ENCODE assay signal across 17 cellular contexts in the genomic region with DNA sequence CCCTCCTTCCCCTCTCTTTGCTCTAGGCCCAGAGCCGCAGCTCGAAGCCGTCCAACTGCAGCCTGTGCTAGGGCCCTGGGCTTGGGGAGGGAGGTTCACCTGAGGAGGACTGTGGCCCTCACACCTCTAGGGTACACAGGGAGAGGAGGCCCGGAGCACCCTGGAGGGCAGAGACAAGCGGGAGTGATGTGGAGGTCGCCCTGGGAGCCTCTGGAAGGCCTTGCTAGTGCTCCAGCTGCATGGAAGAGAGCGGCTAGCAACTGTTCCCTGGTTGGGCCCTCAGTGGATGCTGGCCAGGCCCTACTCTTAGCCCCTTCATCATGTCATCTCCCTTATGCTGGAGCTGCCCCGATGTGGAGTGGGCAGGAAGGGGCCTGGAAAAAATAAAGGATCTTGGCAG. TPM values are rescaled to one million over a fixed set of nuclear protein-coding genes. Genes with fewer than 3 reads are reported as not detected.
A peak's percentile ranks its signal among the peaks of the same experiment; 100 is the strongest.
DNase-seq lines count a peak whose midpoint lies in the region; ATAC-seq, FAIRE-seq and TF ChIP-seq lines count a peak whose summit lies in the region.
"Had no signal": no experiment of that assay in that cellular context is flagged by ENCODE, and none has a peak within 500 bp of the region (broad histone marks: within the 10 kb centered on the region; RNA-seq: fewer than 3 reads in every experiment).

No MANE protein-coding gene starts in this region.

- no peak for DNase-seq in activated CD4-positive, alpha-beta T cell treated with anti-CD3 and anti-CD28 coated beads for 36 hours
- DNase-seq in activated CD4-positive, alpha-beta T cell treated with anti-CD3 and anti-CD28 coated beads for 1 hour, result no peak
- DNase-seq in Karpas-422, result peak; percentile 5
- no peak for DNase-seq in K562 (ENCODE audit: extremely low read depth in 1 of 4, low spot score in 3 of 4)
- DNase-seq in sigmoid colon, result peak; percentile 63
- DNase-seq in NCI-H1930 (lab: John Stamatoyannopoulos, UW), result no peak
- DNase-seq in AG08396 (ENCODE audit: low spot score), result no peak
- DNase-seq in NOMO-1 treated with DMSO at 0.1 percent for 48 hours (lab: John Stamatoyannopoulos, UW; ENCODE audit: unreplicated experiment), result no peak
- DNase-seq: activated T-cell treated with anti-CD3 and anti-CD28 coated beads for 4 hours, aorta, NCI-H69 had no signal

- H3K4me2 ChIP-seq in Karpas-422 (ENCODE audit: low read depth, low read length, poor library complexity, severe bottlenecking) (no peak overlapping the region), K562 (ENCODE audit: insufficient read depth, low read length) (no peak overlapping the region)
- H3K4me2 ChIP-seq: A549, GM23338 had no signal

- TF ChIP-seq RAD21 in K562 (CRISPR knock-in tag; conservative IDR thresholded peaks at IDR 0.05 in 1 of 2, IDR thresholded peaks at IDR 0.05 in 1 of 2), result no peak

- H3K27ac ChIP-seq in Karpas-422 (ENCODE audit: low read length) (no peak overlapping the region), K562 (ENCODE audit: extremely low read depth, low read depth, low read length) (no peak overlapping the region), sigmoid colon (no peak overlapping the region)
- H3K27ac ChIP-seq: A549, right atrium auricular region had no signal

- H3K9me3 ChIP-seq in Karpas-422 (ENCODE audit: low read length) (peaks cover 6% of the 10 kb centered on the region), K562 (replicated peaks; ENCODE audit: control insufficient read depth, insufficient read depth, low read depth, low read length) (0 out of 2 replicates have a peak, but pooled peaks cover 2% of the 10 kb centered on the region), sigmoid colon (no peaks in the 10 kb centered on the region)
- H3K9me3 ChIP-seq: right atrium auricular region, tibial nerve had no signal

- intact Hi-C loops in activated CD4-positive, alpha-beta T cell treated with anti-CD3 and anti-CD28 coated beads for 36 hours (cut with DNase I, micrococcal nuclease), result loop anchor here in 1 of 2 experiments (5.0 kb wide), 1 partner anchor 333 kb away; a partner anchor contains a TSS
- intact Hi-C loops in K562 (cut with micrococcal nuclease) (no loop called here), sigmoid colon (cut with DNase I) (no loop called here)

- WGBS in K562 (ENCODE audit: insufficient coverage, low coverage, missing lambda C conversion rate), result 100% methylated on average over 3 of the region's 8 CpGs
- 87 to 93% methylated on average over 8 of the region's 8 CpGs for WGBS in sigmoid colon, 2 donors

- peaks cover 3% of the 10 kb centered on the region for H3K9me3 Mint-ChIP-seq in activated CD4-positive, alpha-beta T cell treated with anti-CD3 and anti-CD28 coated beads for 36 hours (ENCODE audit: low read depth)

- H2AFZ ChIP-seq in Karpas-422 (ENCODE audit: low read length), result no peak overlapping the region
- no peak overlapping the region for H2AFZ ChIP-seq in K562 (ENCODE audit: low read depth, low read length)
- H2AFZ ChIP-seq: GM23338 had no signal

- H3K9me2 ChIP-seq in Karpas-422 (replicated peaks; ENCODE audit: insufficient read depth, low read length), result no peaks in the 10 kb centered on the region

- peaks cover 35% of the 10 kb centered on the region for H3K36me3 Mint-ChIP-seq in activated CD4-positive, alpha-beta T cell treated with anti-CD3 and anti-CD28 coated beads for 36 hours (ENCODE audit: low read depth)

- H3K79me2 ChIP-seq in Karpas-422 (ENCODE audit: low read length) (no peaks in the 10 kb centered on the region), K562 (ENCODE audit: control insufficient read depth, insufficient read depth, low read length) (no peaks in the 10 kb centered on the region)

- BruUV-seq in K562 (replicated peaks; lab: Mats Ljungman, UMichigan), result no TSS peak

- H3K9ac ChIP-seq in Karpas-422 (ENCODE audit: low read length), result no peak overlapping the region
- H3K9ac ChIP-seq in K562 (ENCODE audit: insufficient read depth in 1 of 2, low read depth in 2 of 2, low read length in 2 of 2), result peak overlapping the region in 1 of 2 experiments; percentile 42; a peak in 1 of 4 replicates

- H3K4me3 ChIP-seq in Karpas-422 (ENCODE audit: low read length) (no peak overlapping the region), K562 (no peak overlapping the region), sigmoid colon (no peak overlapping the region)
- H3K4me3 ChIP-seq: A549, GM23338, right atrium auricular region, tibial nerve had no signal

- no peaks in the 10 kb centered on the region for H3K27me3 Mint-ChIP-seq in activated CD4-positive, alpha-beta T cell treated with anti-CD3 and anti-CD28 coated beads for 36 hours

- FAIRE-seq in K562 (lab: Jason Lieb, UNC), result no peak
- FAIRE-seq: A549 had no signal

- TF ChIP-seq CTCF in K562 (IDR thresholded peaks at IDR 0.05 in 2 of 3, conservative IDR thresholded peaks at IDR 0.05 in 1 of 3; ENCODE audit: insufficient read depth in 2 of 3, low read depth in 1 of 3, low read length in 3 of 3) (no peak), sigmoid colon (IDR thresholded peaks at IDR 0.05) (no peak)

- CTCF ChIA-PET in activated CD4-positive, alpha-beta T cell treated with anti-CD3 and anti-CD28 coated beads for 36 hours (lab: Charles Lee), result interaction anchor here (0.8 to 1.2 kb wide), 5 partner anchors 14 to 55 kb away, joined by 3 to 6 read pairs (median 4); no protein-coding TSS in a partner anchor
- CTCF ChIA-PET in K562 (lab: Yijun Ruan, JAX; ENCODE audit: low intra/inter-chr PET ratio), result no interaction called here

- no peak for ATAC-seq in activated CD4-positive, alpha-beta T cell treated with anti-CD3 and anti-CD28 coated beads for 36 hours
- ATAC-seq in K562, result no peak
- ATAC-seq: A549, GM23338, Panc1, WTC11 had no signal

- no peak overlapping the region for H3K4me3 Mint-ChIP-seq in activated CD4-positive, alpha-beta T cell treated with anti-CD3 and anti-CD28 coated beads for 36 hours
- H3K4me3 Mint-ChIP-seq: GM23338 had no signal

- TF ChIP-seq EP300 in K562 (IDR thresholded peaks at IDR 0.05; ENCODE audit: low read length) (no peak), sigmoid colon (IDR thresholded peaks at IDR 0.05) (no peak)

- H3K4me1 Mint-ChIP-seq in activated CD4-positive, alpha-beta T cell treated with anti-CD3 and anti-CD28 coated beads for 36 hours, result peaks cover 37% of the 10 kb centered on the region

- TF ChIP-seq POLR2A in K562 (conservative IDR thresholded peaks at IDR 0.05) (no peak), sigmoid colon (IDR thresholded peaks at IDR 0.05) (no peak)

- H3K27me3 ChIP-seq in Karpas-422 (ENCODE audit: low read length) (no peaks in the 10 kb centered on the region), K562 (ENCODE audit: control insufficient read depth in 2 of 2, insufficient read depth in 2 of 2, low read length in 2 of 2) (no peaks in the 10 kb centered on the region), sigmoid colon (no peaks in the 10 kb centered on the region)
- H3K27me3 ChIP-seq: right atrium auricular region, tibial nerve had no signal

- peak overlapping the region; percentile 75 for H3K27ac Mint-ChIP-seq in activated CD4-positive, alpha-beta T cell treated with anti-CD3 and anti-CD28 coated beads for 36 hours
- H3K27ac Mint-ChIP-seq: GM23338, WTC11 had no signal

- H3K4me1 ChIP-seq in Karpas-422 (ENCODE audit: low read length) (peaks cover 16% of the 10 kb centered on the region), K562 (replicated peaks in 1 of 2; ENCODE audit: control insufficient read depth in 2 of 2, insufficient read depth in 2 of 2, low read length in 2 of 2) (peaks cover 16 to 17% of the 10 kb centered on the region in 2 experiments; a peak in 4 of 5 replicates), sigmoid colon (peaks cover 0 to 22% (median 19%) of the 10 kb centered on the region in 4 donors)

- H4K20me1 ChIP-seq in Karpas-422 (ENCODE audit: insufficient read depth, low read depth, low read length) (no peaks in the 10 kb centered on the region), K562 (replicated peaks; ENCODE audit: control insufficient read depth, insufficient read depth, low read length) (peaks cover 11% of the 10 kb centered on the region; the same call in 1 of the 2 replicates)

- in situ Hi-C loops in K562 (cut with MboI), result loop anchor here (5.0 kb wide), 1 partner anchor 37 kb away; a partner anchor contains a TSS

- POLR2A ChIA-PET in activated CD4-positive, alpha-beta T cell treated with anti-CD3 and anti-CD28 coated beads for 36 hours (lab: Charles Lee), result interaction anchor here (0.9 kb wide), 1 partner anchor 10 kb away, joined by 3 read pairs; a partner anchor contains a TSS
- POLR2A ChIA-PET in K562 (lab: Yijun Ruan, JAX), result interaction anchor here (0.7 kb wide), 1 partner anchor 38 kb away, joined by 3 read pairs; no protein-coding TSS in a partner anchor

- H3K9me1 ChIP-seq in K562 (ENCODE audit: control insufficient read depth, insufficient read depth, low read length), result no peaks in the 10 kb centered on the region

- H3K36me3 ChIP-seq in Karpas-422 (ENCODE audit: insufficient read depth, low read length) (peaks cover 23% of the 10 kb centered on the region), K562 (ENCODE audit: control insufficient read depth, insufficient read depth, low read length) (peaks cover 63% of the 10 kb centered on the region; the same call in 2 of the 3 replicates), sigmoid colon (peaks cover 9 to 55% (median 31%) of the 10 kb centered on the region in 4 donors)

RNA-seq across cellular contexts. Expression of a gene that starts 2.7 kb away (rescaled TPM):
- total RNA-seq in activated CD4-positive, alpha-beta T cell treated with anti-CD3 and anti-CD28 coated beads for 36 hours, result 10 to 100 TPM; 21.5 to 27.6 TPM
- 28.0 and 37.6 TPM in 2 replicates for total RNA-seq in Karpas-422 (2014; rRNA removed; shearing (Covaris generic); ENCODE audit: low replicate concordance)
- total RNA-seq in K562 (2011; cell fraction: chromatin; rRNA removed; ENCODE audit: low replicate concordance), result 42.0 and 82.9 TPM in 2 replicates
- total RNA-seq in K562 (2011; cell fraction: nucleolus; rRNA removed), result 50.0 and 55.0 TPM in 2 replicates
- total RNA-seq in K562 (2011; cell fraction: nucleoplasm; rRNA removed), result 42.8 and 47.7 TPM in 2 replicates
- total RNA-seq in K562 (2014; rRNA removed) (29.8 and 37.3 TPM in 2 replicates), K562 (2014; rRNA removed; fragmentation: Illumina TruSeq; extraction: Trizol) (10.1 and 16.5 TPM in 2 replicates), K562 (2015; rRNA removed; fragmentation: Illumina TruSeq; extraction: Trizol) (21.6 and 22.7 TPM in 2 replicates), K562 (2021) (28.2 and 31.4 TPM in 2 replicates), sigmoid colon (10 to 100 TPM; 26.9 to 55.8 (median 45.6) TPM)
- polyA plus RNA-seq in K562 (2011; rRNA removed) (26.1 and 30.9 TPM in 2 replicates), K562 (2014; fragmentation: Illumina TruSeq; extraction: Trizol) (28.9 and 33.0 TPM in 2 replicates), K562 (2014; fragmentation: Nextera tagmentation; extraction: Ambion mirVana) (10 to 100 TPM in 1 of 2 experiments, 1 to 10 TPM in 1; 9.9 to 14.6 TPM), K562 (2014; rRNA removed) (26.0 and 33.3 TPM in 2 replicates), sigmoid colon (100 to 1,000 TPM in 1 of 3 donors, 10 to 100 TPM in 2; 52.4 to 103 (median 95.5) TPM)
- 39.1 and 58.4 TPM in 2 replicates for polyA plus RNA-seq in K562 (2011; cell fraction: cytosol; rRNA removed)
- 115 and 124 TPM in 2 replicates for polyA plus RNA-seq in K562 (2011; cell fraction: nucleus; rRNA removed)
- polyA plus RNA-seq in K562 (2012), result 24.2 and 33.2 TPM in 2 replicates
- polyA minus RNA-seq in K562 (2011; rRNA and poly(A)+ RNA removed), result 17.4 and 22.6 TPM in 2 replicates
- 9.4 and 20.1 TPM in 2 replicates for polyA minus RNA-seq in K562 (2011; cell fraction: cytosol; rRNA and poly(A)+ RNA removed)
- polyA minus RNA-seq in K562 (2011; cell fraction: nucleus; rRNA and poly(A)+ RNA removed), result 21.3 and 28.5 TPM in 2 replicates

RNA-seq across cellular contexts. Expression of a gene that starts 9.5 kb away (rescaled TPM):
- total RNA-seq in activated CD4-positive, alpha-beta T cell treated with anti-CD3 and anti-CD28 coated beads for 36 hours, result 10 to 100 TPM; 18.2 to 21.9 TPM
- 14.3 and 28.4 TPM in 2 replicates for total RNA-seq in Karpas-422 (2014; rRNA removed; shearing (Covaris generic); ENCODE audit: low replicate concordance)
- 152 and 339 TPM in 2 replicates for total RNA-seq in K562 (2011; cell fraction: chromatin; rRNA removed; ENCODE audit: low replicate concordance)
- total RNA-seq in K562 (2011; cell fraction: nucleolus; rRNA removed), result 206 and 213 TPM in 2 replicates
- total RNA-seq in K562 (2011; cell fraction: nucleoplasm; rRNA removed), result 157 and 183 TPM in 2 replicates
- 19.1 and 25.7 TPM in 2 replicates for total RNA-seq in K562 (2014; rRNA removed)
- 15.2 and 16.8 TPM in 2 replicates for total RNA-seq in K562 (2014; rRNA removed; fragmentation: Illumina TruSeq; extraction: Trizol)
- 11.9 and 12.0 TPM in 2 replicates for total RNA-seq in K562 (2015; rRNA removed; fragmentation: Illumina TruSeq; extraction: Trizol)
- total RNA-seq in K562 (2021), result 29.2 and 31.6 TPM in 2 replicates
- polyA plus RNA-seq in K562 (2011; rRNA removed), result 21.0 and 45.8 TPM in 2 replicates
- polyA plus RNA-seq in K562 (2011; cell fraction: cytosol; rRNA removed), result 13.5 and 17.7 TPM in 2 replicates
- 163 and 210 TPM in 2 replicates for polyA plus RNA-seq in K562 (2011; cell fraction: nucleus; rRNA removed)
- 20.2 and 32.7 TPM in 2 replicates for polyA plus RNA-seq in K562 (2012)
- 26.6 and 29.8 TPM in 2 replicates for polyA plus RNA-seq in K562 (2014; fragmentation: Illumina TruSeq; extraction: Trizol)
- polyA plus RNA-seq in K562 (2014; fragmentation: Nextera tagmentation; extraction: Ambion mirVana), result 1 to 10 TPM; 3.7 to 8.1 TPM
- 13.6 and 15.1 TPM in 2 replicates for polyA plus RNA-seq in K562 (2014; rRNA removed)
- 29.0 and 38.1 TPM in 2 replicates for polyA minus RNA-seq in K562 (2011; rRNA and poly(A)+ RNA removed)
- polyA minus RNA-seq in K562 (2011; cell fraction: cytosol; rRNA and poly(A)+ RNA removed), result 13.9 and 14.4 TPM in 2 replicates
- 39.6 and 54.3 TPM in 2 replicates for polyA minus RNA-seq in K562 (2011; cell fraction: nucleus; rRNA and poly(A)+ RNA removed)
- total RNA-seq in sigmoid colon, result 10 to 100 TPM; 11.8 to 23.0 (median 16.1) TPM
- 10 to 100 TPM in 1 of 3 donors, 1 to 10 TPM in 1, not detected in 1; 4.8 to 39.3 TPM for polyA plus RNA-seq in sigmoid colon

RNA-seq across cellular contexts. Expression of a gene that starts 20.2 kb away (rescaled TPM):
- 10 to 100 TPM; 43.5 to 45.6 TPM for total RNA-seq in activated CD4-positive, alpha-beta T cell treated with anti-CD3 and anti-CD28 coated beads for 36 hours
- total RNA-seq in Karpas-422 (2014; rRNA removed; shearing (Covaris generic); ENCODE audit: low replicate concordance), result 16.6 and 25.9 TPM in 2 replicates
- 103 and 236 TPM in 2 replicates for total RNA-seq in K562 (2011; cell fraction: chromatin; rRNA removed; ENCODE audit: low replicate concordance)
- 186 and 188 TPM in 2 replicates for total RNA-seq in K562 (2011; cell fraction: nucleolus; rRNA removed)
- total RNA-seq in K562 (2011; cell fraction: nucleoplasm; rRNA removed), result 134 and 137 TPM in 2 replicates
- total RNA-seq in K562 (2014; rRNA removed) (23.5 and 36.3 TPM in 2 replicates), K562 (2014; rRNA removed; fragmentation: Illumina TruSeq; extraction: Trizol) (21.0 and 21.9 TPM in 2 replicates), K562 (2015; rRNA removed; fragmentation: Illumina TruSeq; extraction: Trizol) (13.9 and 19.3 TPM in 2 replicates), K562 (2021) (47.9 and 54.5 TPM in 2 replicates), sigmoid colon (10 to 100 TPM; 28.8 to 32.0 (median 29.8) TPM)
- polyA plus RNA-seq in K562 (2011; rRNA removed) (65.6 and 83.0 TPM in 2 replicates), K562 (2014; fragmentation: Illumina TruSeq; extraction: Trizol) (38.7 and 40.7 TPM in 2 replicates), K562 (2014; fragmentation: Nextera tagmentation; extraction: Ambion mirVana) (under 1 TPM; 0.25 to 0.60 TPM), K562 (2014; rRNA removed) (23.4 and 35.3 TPM in 2 replicates), sigmoid colon (10 to 100 TPM in 2 of 3 donors, 1 to 10 TPM in 1; 7.6 to 40.6 (median 10.2) TPM)
- polyA plus RNA-seq in K562 (2011; cell fraction: cytosol; rRNA removed), result 74.6 and 91.3 TPM in 2 replicates
- 134 and 138 TPM in 2 replicates for polyA plus RNA-seq in K562 (2011; cell fraction: nucleus; rRNA removed)
- 32.0 and 41.1 TPM in 2 replicates for polyA plus RNA-seq in K562 (2012)
- polyA minus RNA-seq in K562 (2011; rRNA and poly(A)+ RNA removed), result 62.1 and 74.2 TPM in 2 replicates
- polyA minus RNA-seq in K562 (2011; cell fraction: cytosol; rRNA and poly(A)+ RNA removed), result 54.0 and 62.6 TPM in 2 replicates
- 43.6 and 60.1 TPM in 2 replicates for polyA minus RNA-seq in K562 (2011; cell fraction: nucleus; rRNA and poly(A)+ RNA removed)

RNA-seq across cellular contexts. Expression of a gene that starts 20.4 kb away (rescaled TPM):
- total RNA-seq in activated CD4-positive, alpha-beta T cell treated with anti-CD3 and anti-CD28 coated beads for 36 hours, result 100 to 1,000 TPM; 140 to 166 TPM
- 159 and 230 TPM in 2 replicates for total RNA-seq in Karpas-422 (2014; rRNA removed; shearing (Covaris generic); ENCODE audit: low replicate concordance)
- total RNA-seq in K562 (2011; cell fraction: chromatin; rRNA removed; ENCODE audit: low replicate concordance), result 371 and 457 TPM in 2 replicates
- total RNA-seq in K562 (2011; cell fraction: nucleolus; rRNA removed), result 226 and 229 TPM in 2 replicates
- total RNA-seq in K562 (2011; cell fraction: nucleoplasm; rRNA removed), result 275 and 286 TPM in 2 replicates
- 40.7 and 41.5 TPM in 2 replicates for total RNA-seq in K562 (2014; rRNA removed)
- 22.5 and 26.3 TPM in 2 replicates for total RNA-seq in K562 (2014; rRNA removed; fragmentation: Illumina TruSeq; extraction: Trizol)
- total RNA-seq in K562 (2015; rRNA removed; fragmentation: Illumina TruSeq; extraction: Trizol), result 21.6 and 21.8 TPM in 2 replicates
- total RNA-seq in K562 (2021), result 36.3 and 43.5 TPM in 2 replicates
- polyA plus RNA-seq in K562 (2011; rRNA removed), result 47.0 and 86.3 TPM in 2 replicates
- polyA plus RNA-seq in K562 (2011; cell fraction: cytosol; rRNA removed), result 23.4 and 30.6 TPM in 2 replicates
- polyA plus RNA-seq in K562 (2011; cell fraction: nucleus; rRNA removed), result 325 and 530 TPM in 2 replicates
- 24.3 and 51.1 TPM in 2 replicates for polyA plus RNA-seq in K562 (2012)
- polyA plus RNA-seq in K562 (2014; fragmentation: Illumina TruSeq; extraction: Trizol), result 29.2 and 31.0 TPM in 2 replicates
- polyA plus RNA-seq in K562 (2014; fragmentation: Nextera tagmentation; extraction: Ambion mirVana), result 1 to 10 TPM; 3.1 to 3.9 TPM
- 49.0 and 60.6 TPM in 2 replicates for polyA plus RNA-seq in K562 (2014; rRNA removed)
- 28.8 and 55.2 TPM in 2 replicates for polyA minus RNA-seq in K562 (2011; rRNA and poly(A)+ RNA removed)
- 16.7 and 20.6 TPM in 2 replicates for polyA minus RNA-seq in K562 (2011; cell fraction: cytosol; rRNA and poly(A)+ RNA removed)
- 81.3 and 167 TPM in 2 replicates for polyA minus RNA-seq in K562 (2011; cell fraction: nucleus; rRNA and poly(A)+ RNA removed)
- 10 to 100 TPM; 28.1 to 52.6 (median 41.1) TPM for total RNA-seq in sigmoid colon
- 10 to 100 TPM in 1 of 3 donors, 1 to 10 TPM in 2; 9.0 to 36.9 (median 9.7) TPM for polyA plus RNA-seq in sigmoid colon

RNA-seq across cellular contexts. Expression of a gene that starts 31.2 kb away (rescaled TPM):
- 10 to 100 TPM; 58.8 to 70.1 TPM for total RNA-seq in activated CD4-positive, alpha-beta T cell treated with anti-CD3 and anti-CD28 coated beads for 36 hours
- total RNA-seq in Karpas-422 (2014; rRNA removed; shearing (Covaris generic); ENCODE audit: low replicate concordance), result 61.1 and 93.8 TPM in 2 replicates
- total RNA-seq in K562 (2011; cell fraction: chromatin; rRNA removed; ENCODE audit: low replicate concordance), result 69.1 and 138 TPM in 2 replicates
- total RNA-seq in K562 (2011; cell fraction: nucleolus; rRNA removed), result 103 and 107 TPM in 2 replicates
- 90.0 and 101 TPM in 2 replicates for total RNA-seq in K562 (2011; cell fraction: nucleoplasm; rRNA removed)
- total RNA-seq in K562 (2014; rRNA removed) (19.2 and 19.9 TPM in 2 replicates), K562 (2014; rRNA removed; fragmentation: Illumina TruSeq; extraction: Trizol) (13.2 and 16.0 TPM in 2 replicates), K562 (2015; rRNA removed; fragmentation: Illumina TruSeq; extraction: Trizol) (18.5 and 19.2 TPM in 2 replicates), K562 (2021) (32.1 TPM in 2 replicates), sigmoid colon (10 to 100 TPM; 37.3 to 48.2 (median 43.2) TPM)
- polyA plus RNA-seq in K562 (2011; rRNA removed) (40.1 and 40.6 TPM in 2 replicates), K562 (2014; fragmentation: Illumina TruSeq; extraction: Trizol) (20.5 and 22.1 TPM in 2 replicates), K562 (2014; fragmentation: Nextera tagmentation; extraction: Ambion mirVana) (10 to 100 TPM in 1 of 2 experiments, 1 to 10 TPM in 1; 4.9 to 22.6 TPM), K562 (2014; rRNA removed) (18.7 and 19.2 TPM in 2 replicates), sigmoid colon (10 to 100 TPM; 36.6 to 81.3 (median 43.5) TPM)
- polyA plus RNA-seq in K562 (2011; cell fraction: cytosol; rRNA removed), result 39.4 and 45.9 TPM in 2 replicates
- 94.6 and 99.4 TPM in 2 replicates for polyA plus RNA-seq in K562 (2011; cell fraction: nucleus; rRNA removed)
- polyA plus RNA-seq in K562 (2012), result 23.0 and 32.5 TPM in 2 replicates
- polyA minus RNA-seq in K562 (2011; rRNA and poly(A)+ RNA removed), result 35.8 and 54.1 TPM in 2 replicates
- 18.1 and 28.9 TPM in 2 replicates for polyA minus RNA-seq in K562 (2011; cell fraction: cytosol; rRNA and poly(A)+ RNA removed)
- polyA minus RNA-seq in K562 (2011; cell fraction: nucleus; rRNA and poly(A)+ RNA removed), result 38.9 and 61.0 TPM in 2 replicates

Comparison
In these comparisons a context has a peak if more than half of its experiments do, and no peak if none do; other contexts are left out.
1. DNase-seq: peak in Karpas-422 (single experiment) and sigmoid colon (single experiment); none in activated CD4-positive, alpha-beta T cell treated with anti-CD3 and anti-CD28 coated beads for 36 hours (single experiment), activated CD4-positive, alpha-beta T cell treated with anti-CD3 and anti-CD28 coated beads for 1 hour (single experiment), K562 (0 of 4), NCI-H1930 (0 of 2), AG08396 (single experiment) and NOMO-1 treated with DMSO at 0.1 percent for 48 hours (single experiment).